In the genomic region with DNA sequence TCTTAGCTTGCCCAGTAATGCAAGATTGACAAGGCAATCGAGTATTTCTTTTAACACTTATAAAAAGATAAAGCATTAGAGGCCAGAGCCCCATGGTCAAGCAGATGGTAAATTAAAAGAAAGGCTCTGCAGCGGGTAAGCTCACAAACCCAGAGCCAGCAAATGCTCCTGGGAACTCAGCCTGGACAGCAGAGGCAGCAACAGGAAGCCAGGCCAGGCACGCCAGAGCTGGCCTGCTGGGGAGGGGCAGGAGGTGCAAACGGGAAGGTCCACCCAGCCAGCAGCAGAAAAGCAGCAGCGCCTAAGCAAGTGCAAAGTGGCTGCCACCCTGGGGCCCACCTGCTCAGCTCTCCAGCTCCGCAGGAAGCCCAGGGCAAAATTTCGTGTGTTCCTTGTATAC, we compare ENCODE assay signal across 13 cellular contexts.
DNase-seq lines count a peak whose midpoint lies in the region; ATAC-seq and TF ChIP-seq lines count a peak whose summit lies in the region.
"Had no signal": no experiment of that assay in that cellular context is flagged by ENCODE, and none has a peak within 500 bp of the region (broad histone marks: within the 10 kb centered on the region; RNA-seq: fewer than 3 reads in every experiment).

No MANE protein-coding gene starts in this region.

- in situ Hi-C loops in transverse colon (cut with MboI; ENCODE audit: low pct_ligation_motif_present in 1 of 4, low pct_unique_long_range_greater_than_20kb in 1 of 4, low sequenced_read_pairs in 3 of 4) = no loop called here

- H3K9me3 Mint-ChIP-seq in naive thymus-derived CD8-positive, alpha-beta T cell = no peaks in the 10 kb centered on the region
- H3K9me3 Mint-ChIP-seq: memory B cell had no signal

- H3K27me3 Mint-ChIP-seq in naive thymus-derived CD8-positive, alpha-beta T cell = no peaks in the 10 kb centered on the region
- H3K27me3 Mint-ChIP-seq: memory B cell had no signal

- TF ChIP-seq EP300 in transverse colon (IDR thresholded peaks at IDR 0.05; ENCODE audit: low read depth) = no peak

- H3K9me3 ChIP-seq in psoas muscle (no peaks in the 10 kb centered on the region), transverse colon (no peaks in the 10 kb centered on the region)
- H3K9me3 ChIP-seq: MG63, tibial nerve had no signal

- H3K4me3 ChIP-seq in fibroblast of villous mesenchyme (ENCODE audit: low read depth, low read length) (no peak overlapping the region), psoas muscle (no peak overlapping the region), transverse colon (no peak overlapping the region)
- H3K4me3 ChIP-seq: MG63, tibial nerve had no signal

- H3K36me3 ChIP-seq in psoas muscle (ENCODE audit: insufficient read depth in 1 of 2, low read depth in 1 of 2) = no peaks in the 10 kb centered on the region
- no peaks in the 10 kb centered on the region for H3K36me3 ChIP-seq in transverse colon
- H3K36me3 ChIP-seq: MG63, tibial nerve had no signal

- H3K27ac Mint-ChIP-seq in naive thymus-derived CD8-positive, alpha-beta T cell = no peak overlapping the region
- H3K27ac Mint-ChIP-seq: memory B cell had no signal

- intact Hi-C loops in psoas muscle (cut with DNase I) = no loop called here
- intact Hi-C loops in transverse colon (cut with DNase I; ENCODE audit: low total_unique reads) = no loop called here

- H3K36me3 Mint-ChIP-seq in naive thymus-derived CD8-positive, alpha-beta T cell = peaks cover 0 to 18% (median 3%) of the 10 kb centered on the region in 3 donors

- ATAC-seq in SK-N-SH treated with all-trans-retinoic acid at 6 μM for 48 hours (peak; percentile 91), psoas muscle (no peak), HG03354 (IDR thresholded peaks at IDR 0.05; ENCODE audit: poor library complexity, severe bottlenecking, unreplicated experiment) (no peak)
- no peak for ATAC-seq in naive thymus-derived CD8-positive, alpha-beta T cell

- peak; percentile 13 for TF ChIP-seq CTCF in fibroblast of villous mesenchyme (IDR thresholded peaks at IDR 0.05; ENCODE audit: insufficient read depth, low read depth, low read length)
- TF ChIP-seq CTCF in psoas muscle (IDR thresholded peaks at IDR 0.05) = no peak
- TF ChIP-seq CTCF in transverse colon (IDR thresholded peaks at IDR 0.05) = no peak

- H3K4me1 ChIP-seq in psoas muscle = no peaks in the 10 kb centered on the region
- H3K4me1 ChIP-seq in transverse colon = no peaks in the 10 kb centered on the region

- no peak overlapping the region for H3K27ac ChIP-seq in psoas muscle
- H3K27ac ChIP-seq in transverse colon = no peak overlapping the region
- H3K27ac ChIP-seq: tibial nerve had no signal

- POLR2A ChIA-PET in naive thymus-derived CD8-positive, alpha-beta T cell (lab: Charles Lee) = no interaction called here

- DNase-seq in ELR (ENCODE audit: low read depth) (peak; percentile 17), fibroblast of villous mesenchyme (ENCODE audit: low read depth) (peak; percentile 70), psoas muscle (peak; percentile 35 to 57), epidermal melanocyte (ENCODE audit: insufficient read length, low spot score) (no peak), transverse colon (no peak)
- no peak for DNase-seq in naive thymus-derived CD8-positive, alpha-beta T cell
- DNase-seq: DMS79; stimulated activated CD4-positive, alpha-beta T cell treated with anti-CD3 and anti-CD28 coated beads, Interleukin-1b, Interleukin-23, amount 100 ng/mL, for 48 hours had no signal

- TF ChIP-seq POLR2A in transverse colon (IDR thresholded peaks at IDR 0.05) = no peak

- peaks cover 4 to 19% (median 10%) of the 10 kb centered on the region in 4 donors for H3K4me1 Mint-ChIP-seq in naive thymus-derived CD8-positive, alpha-beta T cell

- H3K27me3 ChIP-seq in psoas muscle (ENCODE audit: insufficient read depth in 3 of 3, low read length in 2 of 3) = no peaks in the 10 kb centered on the region
- no peaks in the 10 kb centered on the region for H3K27me3 ChIP-seq in transverse colon
- H3K27me3 ChIP-seq: MG63, tibial nerve had no signal

- H3K4me3 Mint-ChIP-seq in naive thymus-derived CD8-positive, alpha-beta T cell = no peak overlapping the region
- H3K4me3 Mint-ChIP-seq: memory B cell had no signal

- WGBS in psoas muscle, 3 donors = 30 to 44% (median 34%) methylated on average over 7 of the region's 7 CpGs
- WGBS in transverse colon (ENCODE audit: low coverage in 1 of 2), 2 donors = 58 to 79% methylated on average over 4 to 7 of the region's 7 CpGs

TF ChIP-seq in SK-N-SH treated with all-trans-retinoic acid at 6 μM for 48 hours, 23 proteins besides CTCF, POLR2A, EP300 and RAD21:
- TF ChIP-seq OSR1 (CRISPR knock-in tag; IDR thresholded peaks at IDR 0.05) = no peak
- TF ChIP-seq TCF4 (CRISPR knock-in tag; IDR thresholded peaks at IDR 0.05; ENCODE audit: borderline replicate concordance) = peak; percentile 72
- TF ChIP-seq ZNF70 (CRISPR knock-in tag; IDR thresholded peaks at IDR 0.05) = no peak
- TF ChIP-seq CSDC2 (CRISPR knock-in tag; IDR thresholded peaks at IDR 0.05) = no peak
- TF ChIP-seq ESRRG (CRISPR knock-in tag; IDR thresholded peaks at IDR 0.05) = no peak
- TF ChIP-seq ZNF565 (CRISPR knock-in tag; conservative IDR thresholded peaks at IDR 0.05; ENCODE audit: low read depth) = 0 out of 2 replicates have a peak, but pooled peaks have one; percentile 7
- peak; percentile 20; the same call in 1 of the 2 replicates for TF ChIP-seq ZNF8 (CRISPR knock-in tag; IDR thresholded peaks at IDR 0.05)

Comparison
In these comparisons a context has a peak if more than half of its experiments do, and no peak if none do; other contexts are left out.
1. DNase-seq: peak in ELR (single experiment), fibroblast of villous mesenchyme (single experiment) and psoas muscle (2 of 2); none in epidermal melanocyte (single experiment), naive thymus-derived CD8-positive, alpha-beta T cell (0 of 10) and transverse colon (single experiment).